Comparison of ENCODE assay signal across 9 cellular contexts in genomic region chr11:95803973-95804372, GRCh38.
"Had no signal": no experiment of that assay in that cellular context is flagged by ENCODE, and none has a peak within 500 bp of the region (broad histone marks: within the 10 kb centered on the region; RNA-seq: fewer than 3 reads in every experiment).

No MANE protein-coding gene starts in this region.

- H3K27ac Mint-ChIP-seq: HFFc6, IgD-negative memory B cell had no signal

- H3K27me3 Mint-ChIP-seq: IgD-negative memory B cell had no signal

- DNase-seq: GM23248, GOT3, H7, HFFc6, KG1 had no signal

- ATAC-seq: HCT116 had no signal

- H3K4me3 ChIP-seq: GM23248, HAP-1 had no signal

- H2AFZ ChIP-seq: GM23248 had no signal

- H3K4me1 ChIP-seq: HAP-1 had no signal

- H3K27ac ChIP-seq: GM23248, HL-60 had no signal

- H3K4me3 Mint-ChIP-seq: HFFc6, IgD-negative memory B cell had no signal

- H3K9me3 ChIP-seq: HAP-1 had no signal

- H3K9ac ChIP-seq: GM23248 had no signal
